9 cellular contexts compared by ENCODE assay signal in genomic region chr6:135667694-135668455, GRCh38.
A peak's percentile ranks its signal among the peaks of the same experiment; 100 is the strongest.
DNase-seq lines count a peak whose midpoint lies in the region; ATAC-seq and TF ChIP-seq lines count a peak whose summit lies in the region.
"Had no signal": no experiment of that assay in that cellular context is flagged by ENCODE, and none has a peak within 500 bp of the region (broad histone marks: within the 10 kb centered on the region; RNA-seq: fewer than 3 reads in every experiment).

No MANE protein-coding gene starts in this region.

- H3K9me3 Mint-ChIP-seq in activated CD4-positive, alpha-beta T cell treated with anti-CD3 and anti-CD28 coated beads, Interleukin-2, amount 10 ng/mL, durations not matched to agents 24 days and 14 days, result peaks cover 33% of the 10 kb centered on the region
- peaks cover 7 to 9% of the 10 kb centered on the region in 2 donors for H3K9me3 Mint-ChIP-seq in activated T-cell treated with anti-CD3 and anti-CD28 coated beads, Interleukin-2, amount 50 U/mL, for 72 hours
- H3K9me3 Mint-ChIP-seq in chondrocyte (ENCODE audit: low read depth), result peaks cover 13% of the 10 kb centered on the region

- WGBS in ovary, 3 donors, result 16 to 22% (median 22%) methylated on average over 12 of the region's 12 CpGs

- ATAC-seq in GM18517 (IDR thresholded peaks at IDR 0.05; ENCODE audit: unreplicated experiment), result no peak
- no peak for ATAC-seq in activated T-cell treated with anti-CD3 and anti-CD28 coated beads, Interleukin-2, amount 50 U/mL, for 72 hours (replicated peaks in 1 of 2)

- H3K9me3 ChIP-seq in ovary, result no peaks in the 10 kb centered on the region

- peaks cover 2% of the 10 kb centered on the region for H3K27me3 ChIP-seq in ovary

- intact Hi-C loops in ovary (cut with DNase I), result no loop called here
- intact Hi-C loops in activated CD4-positive, alpha-beta T cell treated with anti-CD3 and anti-CD28 coated beads, Interleukin-2, amount 10 ng/mL, durations not matched to agents 24 days and 14 days (cut with micrococcal nuclease), result no loop called here

- H3K36me3 Mint-ChIP-seq in activated CD4-positive, alpha-beta T cell treated with anti-CD3 and anti-CD28 coated beads, Interleukin-2, amount 10 ng/mL, durations not matched to agents 24 days and 14 days (ENCODE audit: low read depth), result peaks cover 35% of the 10 kb centered on the region
- peaks cover 3 to 7% of the 10 kb centered on the region in 2 donors for H3K36me3 Mint-ChIP-seq in activated T-cell treated with anti-CD3 and anti-CD28 coated beads, Interleukin-2, amount 50 U/mL, for 72 hours (ENCODE audit: insufficient read depth in 2 of 2)
- peaks cover 6% of the 10 kb centered on the region for H3K36me3 Mint-ChIP-seq in chondrocyte (ENCODE audit: low read depth)

- TF ChIP-seq CTCF in fibroblast of villous mesenchyme (IDR thresholded peaks at IDR 0.05; ENCODE audit: insufficient read depth, low read depth, low read length), result no peak
- TF ChIP-seq CTCF in ovary (IDR thresholded peaks at IDR 0.05), result no peak
- TF ChIP-seq CTCF in chondrocyte (IDR thresholded peaks at IDR 0.05), result no peak

- DNase-seq in GM03348 (ENCODE audit: low spot score), result peak; percentile 58
- peak; percentile 15 for DNase-seq in NCI-H510A treated with DMSO at 0.1 percent for 48 hours (lab: John Stamatoyannopoulos, UW)
- peak; percentile 58 for DNase-seq in fibroblast of villous mesenchyme (ENCODE audit: low read depth)
- peak; percentile 12 to 44 (median 31) for DNase-seq in ovary
- no peak for DNase-seq in activated CD4-positive, alpha-beta T cell treated with anti-CD3 and anti-CD28 coated beads, Interleukin-2, amount 10 ng/mL, durations not matched to agents 24 days and 14 days
- DNase-seq in activated T-cell treated with anti-CD3 and anti-CD28 coated beads, Interleukin-2, amount 50 U/mL, for 72 hours, result no peak
- DNase-seq in chondrocyte (ENCODE audit: low spot score), result no peak
- DNase-seq: cortex of kidney had no signal

- no peak overlapping the region for H3K4me3 ChIP-seq in fibroblast of villous mesenchyme (ENCODE audit: low read depth, low read length)
- no peak overlapping the region for H3K4me3 ChIP-seq in ovary

- TF ChIP-seq POLR2A in ovary (IDR thresholded peaks at IDR 0.05), result no peak

- H3K36me3 ChIP-seq in ovary, result no peaks in the 10 kb centered on the region

- no peak overlapping the region for H3K4me3 Mint-ChIP-seq in activated CD4-positive, alpha-beta T cell treated with anti-CD3 and anti-CD28 coated beads, Interleukin-2, amount 10 ng/mL, durations not matched to agents 24 days and 14 days
- no peak overlapping the region for H3K4me3 Mint-ChIP-seq in activated T-cell treated with anti-CD3 and anti-CD28 coated beads, Interleukin-2, amount 50 U/mL, for 72 hours
- H3K4me3 Mint-ChIP-seq in chondrocyte (ENCODE audit: unreplicated experiment), result no peak overlapping the region

- no peak for TF ChIP-seq EP300 in ovary (IDR thresholded peaks at IDR 0.05)

- H3K4me1 ChIP-seq in ovary (ENCODE audit: insufficient read depth), result no peaks in the 10 kb centered on the region

- peaks cover 16% of the 10 kb centered on the region for H3K4me1 Mint-ChIP-seq in activated CD4-positive, alpha-beta T cell treated with anti-CD3 and anti-CD28 coated beads, Interleukin-2, amount 10 ng/mL, durations not matched to agents 24 days and 14 days
- H3K4me1 Mint-ChIP-seq in activated T-cell treated with anti-CD3 and anti-CD28 coated beads, Interleukin-2, amount 50 U/mL, for 72 hours (ENCODE audit: low read depth), result peaks cover 14% of the 10 kb centered on the region
- H3K4me1 Mint-ChIP-seq in chondrocyte (ENCODE audit: low read depth), result peaks cover 8% of the 10 kb centered on the region

- H3K27me3 Mint-ChIP-seq in activated CD4-positive, alpha-beta T cell treated with anti-CD3 and anti-CD28 coated beads, Interleukin-2, amount 10 ng/mL, durations not matched to agents 24 days and 14 days, result no peaks in the 10 kb centered on the region
- peaks cover 24% of the 10 kb centered on the region for H3K27me3 Mint-ChIP-seq in activated T-cell treated with anti-CD3 and anti-CD28 coated beads, Interleukin-2, amount 50 U/mL, for 72 hours (ENCODE audit: low read depth)
- H3K27me3 Mint-ChIP-seq in chondrocyte (ENCODE audit: low read depth), result peaks cover 5% of the 10 kb centered on the region

- no peak overlapping the region for H3K27ac Mint-ChIP-seq in activated CD4-positive, alpha-beta T cell treated with anti-CD3 and anti-CD28 coated beads, Interleukin-2, amount 10 ng/mL, durations not matched to agents 24 days and 14 days
- no peak overlapping the region for H3K27ac Mint-ChIP-seq in activated T-cell treated with anti-CD3 and anti-CD28 coated beads, Interleukin-2, amount 50 U/mL, for 72 hours
- H3K27ac Mint-ChIP-seq in chondrocyte (ENCODE audit: unreplicated experiment), result no peak overlapping the region

- H3K27ac ChIP-seq in ovary, result no peak overlapping the region

Comparison
In these comparisons a context has a peak if more than half of its experiments do, and no peak if none do; other contexts are left out.
1. DNase-seq: peak in GM03348 (single experiment), NCI-H510A treated with DMSO at 0.1 percent for 48 hours (single experiment), fibroblast of villous mesenchyme (single experiment) and ovary (5 of 5); none in activated CD4-positive, alpha-beta T cell treated with anti-CD3 and anti-CD28 coated beads, Interleukin-2, amount 10 ng/mL, durations not matched to agents 24 days and 14 days (single experiment), activated T-cell treated with anti-CD3 and anti-CD28 coated beads, Interleukin-2, amount 50 U/mL, for 72 hours (0 of 2) and chondrocyte (single experiment).